Comparison of ENCODE assay signal across 1 cellular context in genomic region chr16:77721752-77722314, GRCh38.
TF ChIP-seq lines count a peak whose summit lies in the region.

No MANE protein-coding gene starts in this region.

TF ChIP-seq in SK-N-SH treated with all-trans-retinoic acid at 6 μM for 48 hours, 23 proteins besides CTCF, POLR2A, EP300 and RAD21 (continued from another document):
- TF ChIP-seq POU6F1 (CRISPR knock-in tag; IDR thresholded peaks at IDR 0.05; ENCODE audit: borderline replicate concordance, low read depth) (no peak), SNAI2 (CRISPR knock-in tag; IDR thresholded peaks at IDR 0.05) (no peak), ZFP30 (CRISPR knock-in tag; IDR thresholded peaks at IDR 0.05) (no peak), ZC3H10 (CRISPR knock-in tag; IDR thresholded peaks at IDR 0.05) (no peak), GLIS3 (CRISPR knock-in tag; IDR thresholded peaks at IDR 0.05) (no peak), ISL1 (CRISPR knock-in tag; IDR thresholded peaks at IDR 0.05) (no peak), ZNF8 (CRISPR knock-in tag; IDR thresholded peaks at IDR 0.05) (no peak), CSDC2 (CRISPR knock-in tag; IDR thresholded peaks at IDR 0.05) (no peak), PPARA (CRISPR knock-in tag; IDR thresholded peaks at IDR 0.05; ENCODE audit: borderline replicate concordance) (no peak)
- TF ChIP-seq, protein P1, sequence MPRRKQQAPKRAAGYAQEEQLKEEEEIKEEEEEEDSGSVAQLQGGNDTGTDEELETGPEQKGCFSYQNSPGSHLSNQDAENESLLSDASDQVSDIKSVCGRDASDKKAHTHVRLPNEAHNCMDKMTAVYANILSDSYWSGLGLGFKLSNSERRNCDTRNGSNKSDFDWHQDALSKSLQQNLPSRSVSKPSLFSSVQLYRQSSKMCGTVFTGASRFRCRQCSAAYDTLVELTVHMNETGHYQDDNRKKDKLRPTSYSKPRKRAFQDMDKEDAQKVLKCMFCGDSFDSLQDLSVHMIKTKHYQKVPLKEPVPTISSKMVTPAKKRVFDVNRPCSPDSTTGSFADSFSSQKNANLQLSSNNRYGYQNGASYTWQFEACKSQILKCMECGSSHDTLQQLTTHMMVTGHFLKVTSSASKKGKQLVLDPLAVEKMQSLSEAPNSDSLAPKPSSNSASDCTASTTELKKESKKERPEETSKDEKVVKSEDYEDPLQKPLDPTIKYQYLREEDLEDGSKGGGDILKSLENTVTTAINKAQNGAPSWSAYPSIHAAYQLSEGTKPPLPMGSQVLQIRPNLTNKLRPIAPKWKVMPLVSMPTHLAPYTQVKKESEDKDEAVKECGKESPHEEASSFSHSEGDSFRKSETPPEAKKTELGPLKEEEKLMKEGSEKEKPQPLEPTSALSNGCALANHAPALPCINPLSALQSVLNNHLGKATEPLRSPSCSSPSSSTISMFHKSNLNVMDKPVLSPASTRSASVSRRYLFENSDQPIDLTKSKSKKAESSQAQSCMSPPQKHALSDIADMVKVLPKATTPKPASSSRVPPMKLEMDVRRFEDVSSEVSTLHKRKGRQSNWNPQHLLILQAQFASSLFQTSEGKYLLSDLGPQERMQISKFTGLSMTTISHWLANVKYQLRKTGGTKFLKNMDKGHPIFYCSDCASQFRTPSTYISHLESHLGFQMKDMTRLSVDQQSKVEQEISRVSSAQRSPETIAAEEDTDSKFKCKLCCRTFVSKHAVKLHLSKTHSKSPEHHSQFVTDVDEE (CRISPR knock-in tag; IDR thresholded peaks at IDR 0.05), result no peak
